ENCODE assay signal across 24 cellular contexts in genomic region chr10:55551603-55552002, GRCh38.
"Had no signal": no experiment of that assay in that cellular context is flagged by ENCODE, and none has a peak within 500 bp of the region (broad histone marks: within the 10 kb centered on the region; RNA-seq: fewer than 3 reads in every experiment).

No MANE protein-coding gene starts in this region.

- H3K9me3 Mint-ChIP-seq: mesothelial cell of epicardium had no signal

- H3K27me3 Mint-ChIP-seq: naive B cell; naive thymus-derived CD8-positive, alpha-beta T cell had no signal

- H3K4me1 Mint-ChIP-seq: naive B cell; naive thymus-derived CD8-positive, alpha-beta T cell had no signal

- DNase-seq: dermis blood vessel endothelial cell; dorsolateral prefrontal cortex; effector CD4-positive, alpha-beta T cell; effector memory CD4-positive, alpha-beta T cell; foreskin keratinocyte; gastrocnemius medialis; glutamatergic neuron; head of caudate nucleus; heart right ventricle; hippocampal formation; left cardiac atrium; left lung; left ventricle myocardium superior; lower lobe of right lung; mesenchymal stem cell; mucosa of descending colon; naive B cell; naive thymus-derived CD8-positive, alpha-beta T cell had no signal

- H3K36me3 ChIP-seq: esophagus muscularis mucosa, gastrocnemius medialis, heart right ventricle, left lung, lower lobe of right lung had no signal

- H3K9me3 ChIP-seq: esophagus muscularis mucosa, gastrocnemius medialis, heart right ventricle, left lung, lower lobe of right lung, mucosa of descending colon had no signal

- H3K4me3 ChIP-seq: coronary artery, dorsolateral prefrontal cortex, esophagus muscularis mucosa, gastrocnemius medialis, heart right ventricle, left lung, lower lobe of right lung, mucosa of descending colon had no signal

- ATAC-seq: foreskin keratinocyte; gastrocnemius medialis; heart right ventricle; left cardiac atrium; left lung; left ventricle myocardium superior; lower lobe of right lung; mucosa of descending colon; naive thymus-derived CD8-positive, alpha-beta T cell had no signal

- H3K4me3 Mint-ChIP-seq: mesothelial cell of epicardium; naive B cell; naive thymus-derived CD8-positive, alpha-beta T cell had no signal

- H3K27ac ChIP-seq: coronary artery, dorsolateral prefrontal cortex, esophagus muscularis mucosa, foreskin keratinocyte, gastrocnemius medialis, heart right ventricle, left lung, lower lobe of right lung had no signal

- H3K27ac Mint-ChIP-seq: naive B cell; naive thymus-derived CD8-positive, alpha-beta T cell had no signal

- H3K36me3 Mint-ChIP-seq: mesothelial cell of epicardium; naive B cell; naive thymus-derived CD8-positive, alpha-beta T cell had no signal

- H3K27me3 ChIP-seq: esophagus muscularis mucosa, foreskin keratinocyte, gastrocnemius medialis, heart right ventricle, left lung had no signal

- H3K4me1 ChIP-seq: esophagus muscularis mucosa, foreskin keratinocyte, gastrocnemius medialis, heart right ventricle, left lung, lower lobe of right lung had no signal

- FAIRE-seq: endothelial cell of umbilical vein, islet of Langerhans, keratinocyte had no signal
